In genomic region chr1:174971902-174972301, GRCh38 we compare ENCODE assay signal across 12 cellular contexts. TPM values are rescaled to one million over a fixed set of nuclear protein-coding genes. Genes with fewer than 3 reads are reported as not detected.
A peak's percentile ranks its signal among the peaks of the same experiment; 100 is the strongest.
DNase-seq lines count a peak whose midpoint lies in the region; ATAC-seq, FAIRE-seq and TF ChIP-seq lines count a peak whose summit lies in the region.
"Had no signal": no experiment of that assay in that cellular context is flagged by ENCODE, and none has a peak within 500 bp of the region (broad histone marks: within the 10 kb centered on the region; RNA-seq: fewer than 3 reads in every experiment).

No MANE protein-coding gene starts in this region.

- DNase-seq in CD8-positive, alpha-beta T cell = no peak
- peak; percentile 75 for DNase-seq in MM.1S
- DNase-seq in dorsolateral prefrontal cortex = no peak
- DNase-seq in pons (ENCODE audit: low spot score) = peak; percentile 62
- DNase-seq in kidney = no peak
- DNase-seq in ureter (ENCODE audit: low spot score) = no peak
- no peak for DNase-seq in UCSD-AML1 (lab: John Stamatoyannopoulos, UW; ENCODE audit: unreplicated experiment)
- DNase-seq: midbrain, NCI-H2081 treated with DMSO at 0.1 percent for 48 hours, ovary had no signal

- intact Hi-C loops in CD8-positive, alpha-beta T cell (cut with DNase I, micrococcal nuclease) = no loop called here
- intact Hi-C loops in dorsolateral prefrontal cortex (cut with DNase I) (loop anchor here in 1 of 2 donors (10.0 kb wide), 1 partner anchor 97 kb away; no protein-coding TSS in a partner anchor), kidney (cut with DNase I) (no loop called here)

- H3K79me2 ChIP-seq in MM.1S (ENCODE audit: low read length) = no peaks in the 10 kb centered on the region

- peak overlapping the region; percentile 24 for H3K4me3 Mint-ChIP-seq in CD8-positive, alpha-beta T cell

- CTCF ChIA-PET in CD8-positive, alpha-beta T cell (lab: Charles Lee) = interaction anchor here (1.7 to 8.2 kb wide), 2 partner anchors 13 to 22 kb away, joined by 4 to 61 read pairs; no protein-coding TSS in a partner anchor

- H3K4me1 ChIP-seq in CD8-positive, alpha-beta T cell (ENCODE audit: insufficient read depth, low read length) = peaks cover 44% of the 10 kb centered on the region
- H3K4me1 ChIP-seq in MM.1S (ENCODE audit: low read length) (peaks cover 56% of the 10 kb centered on the region), kidney (ENCODE audit: control insufficient read depth in 1 of 2, insufficient read depth in 1 of 2, low read depth in 1 of 2, low read length in 2 of 2) (peaks cover 0 to 6% of the 10 kb centered on the region in 2 donors)

- no peaks in the 10 kb centered on the region for H3K9me2 ChIP-seq in MM.1S (replicated peaks; ENCODE audit: insufficient read depth, low read length)

- peak overlapping the region; percentile 41 for H3K27ac Mint-ChIP-seq in CD8-positive, alpha-beta T cell

- no peaks in the 10 kb centered on the region for H4K20me1 ChIP-seq in MM.1S (ENCODE audit: insufficient read depth, low read length)

- no peak overlapping the region for H3K27ac ChIP-seq in CD8-positive, alpha-beta T cell (ENCODE audit: low read depth, low read length)
- peak overlapping the region; percentile 54 for H3K27ac ChIP-seq in MM.1S (ENCODE audit: low read length)
- H3K27ac ChIP-seq in dorsolateral prefrontal cortex = peak overlapping the region in 33 of 59 donors; percentile 1 to 72 (median 45)
- H3K27ac ChIP-seq in kidney (ENCODE audit: low read depth in 2 of 2, low read length in 2 of 2) = no peak overlapping the region
- H3K27ac ChIP-seq: cardiac muscle cell, ovary had no signal

- no peaks in the 10 kb centered on the region for H3K27me3 Mint-ChIP-seq in CD8-positive, alpha-beta T cell (ENCODE audit: low read depth)

- H3K36me3 Mint-ChIP-seq in CD8-positive, alpha-beta T cell = peaks cover 37% of the 10 kb centered on the region

- H3K9ac ChIP-seq in MM.1S (ENCODE audit: low read length) (peak overlapping the region; percentile 16; the same call in 1 of the 2 replicates), kidney (ENCODE audit: low read length in 2 of 2) (no peak overlapping the region)

- POLR2A ChIA-PET in CD8-positive, alpha-beta T cell (lab: Charles Lee) = interaction anchor here (0.9 to 10.8 kb wide), 2 partner anchors 14 to 27 kb away, joined by 4 to 167 read pairs; partner anchors contain the start of gene CACYBP

- 0 out of 2 replicates have a peak overlapping the region, but pooled peaks have one; percentile 3 for H2AFZ ChIP-seq in MM.1S (ENCODE audit: low read length)

- peak overlapping the region; percentile 59 for H3K4me2 ChIP-seq in MM.1S (ENCODE audit: low read depth, low read length)

- H3F3A ChIP-seq in MM.1S (ENCODE audit: insufficient read depth, low read length) = peaks cover 48% of the 10 kb centered on the region

- ATAC-seq in CD8-positive, alpha-beta T cell = no peak
- ATAC-seq: activated naive CD4-positive, alpha-beta T cell treated with anti-CD3 and anti-CD28 coated beads, Interleukin-2, amount 50 U/mL, for 72 hours had no signal

- TF ChIP-seq CTCF in CD8-positive, alpha-beta T cell (IDR thresholded peaks at IDR 0.05) = no peak
- peak; percentile 3; the same call in 1 of the 2 replicates for TF ChIP-seq CTCF in MM.1S (IDR thresholded peaks at IDR 0.05; ENCODE audit: low read length)
- no peak for TF ChIP-seq CTCF in dorsolateral prefrontal cortex (IDR thresholded peaks at IDR 0.05 in 54 of 56, conservative IDR thresholded peaks at IDR 0.05 in 2 of 56; ENCODE audit: low read depth in 1 of 56, partially characterized antibody in 56 of 56)
- no peak for TF ChIP-seq CTCF in kidney (IDR thresholded peaks at IDR 0.05; ENCODE audit: borderline replicate concordance, extremely low read depth, insufficient read depth)

- H3K4me1 Mint-ChIP-seq in CD8-positive, alpha-beta T cell (ENCODE audit: low read depth) = peaks cover 73% of the 10 kb centered on the region

- H3K36me3 ChIP-seq in CD8-positive, alpha-beta T cell (ENCODE audit: insufficient read depth, low read length) = no peaks in the 10 kb centered on the region
- H3K36me3 ChIP-seq in MM.1S (replicated peaks; ENCODE audit: insufficient read depth, low read length) (no peaks in the 10 kb centered on the region), kidney (ENCODE audit: control insufficient read depth in 1 of 2, insufficient read depth in 2 of 2, low read length in 2 of 2) (peaks cover 0 to 2% of the 10 kb centered on the region in 2 donors)
- H3K36me3 ChIP-seq: cardiac muscle cell, ovary had no signal

- H3K9me3 Mint-ChIP-seq in CD8-positive, alpha-beta T cell = no peaks in the 10 kb centered on the region
- H3K9me3 Mint-ChIP-seq: activated naive CD4-positive, alpha-beta T cell treated with anti-CD3 and anti-CD28 coated beads, Interleukin-2, amount 50 U/mL, for 72 hours had no signal

- no peak for FAIRE-seq in kidney (lab: Jason Lieb, UNC)

- H3K9me3 ChIP-seq in CD8-positive, alpha-beta T cell (ENCODE audit: low read length) = no peaks in the 10 kb centered on the region
- no peaks in the 10 kb centered on the region for H3K9me3 ChIP-seq in MM.1S (replicated peaks; ENCODE audit: insufficient read depth, low read length)
- no peaks in the 10 kb centered on the region for H3K9me3 ChIP-seq in kidney (ENCODE audit: control insufficient read depth in 1 of 2, low read length in 2 of 2)
- H3K9me3 ChIP-seq: ovary had no signal

- H3K27me3 ChIP-seq in CD8-positive, alpha-beta T cell (ENCODE audit: insufficient read depth, low read length) = no peaks in the 10 kb centered on the region
- H3K27me3 ChIP-seq in MM.1S (replicated peaks; ENCODE audit: insufficient read depth, low read length) (no peaks in the 10 kb centered on the region), dorsolateral prefrontal cortex (no peaks in the 10 kb centered on the region)
- H3K27me3 ChIP-seq: cardiac muscle cell, ovary had no signal

- no peak overlapping the region for H3K4me3 ChIP-seq in CD8-positive, alpha-beta T cell (ENCODE audit: low read depth, low read length)
- peak overlapping the region; percentile 11 for H3K4me3 ChIP-seq in MM.1S (ENCODE audit: low read length)
- H3K4me3 ChIP-seq in dorsolateral prefrontal cortex = no peak overlapping the region
- H3K4me3 ChIP-seq in kidney (ENCODE audit: low read length in 2 of 2) = no peak overlapping the region
- H3K4me3 ChIP-seq: cardiac muscle cell, ovary had no signal

RNA-seq across cellular contexts. Expression of gene CACYBP, which starts 27.8 kb away (rescaled TPM):
- 100 to 1,000 TPM; 105 to 122 TPM for total RNA-seq in CD8-positive, alpha-beta T cell
- total RNA-seq in dorsolateral prefrontal cortex (100 to 1,000 TPM in 118 of 120 experiments, 10 to 100 TPM in 2; 71.5 to 387 (median 202) TPM), kidney (49.7 TPM), ureter (54.1 TPM)
- polyA plus RNA-seq in kidney (ENCODE audit: insufficient read depth, low read depth, low replicate concordance) = 97.4 TPM

RNA-seq across cellular contexts. Expression of gene MRPS14, which starts 51.3 kb away (rescaled TPM):
- total RNA-seq in CD8-positive, alpha-beta T cell = 1 to 10 TPM; 6.8 to 7.3 TPM
- total RNA-seq in dorsolateral prefrontal cortex (10 to 100 TPM; 23.2 to 47.2 (median 33.2) TPM), kidney (35.7 TPM), ureter (39.8 TPM)
- polyA plus RNA-seq in kidney (ENCODE audit: insufficient read depth, low read depth, low replicate concordance) = 48.0 TPM

Comparison
In these comparisons a context has a peak if more than half of its experiments do, and no peak if none do; other contexts are left out.
1. DNase-seq: peak in MM.1S (single experiment) and pons (single experiment); none in CD8-positive, alpha-beta T cell (0 of 7), dorsolateral prefrontal cortex (0 of 10), kidney (single experiment), ureter (single experiment) and UCSD-AML1 (single experiment).
2. H3K27ac ChIP-seq: peak in MM.1S (single experiment) and dorsolateral prefrontal cortex (33 of 59); none in CD8-positive, alpha-beta T cell (single experiment) and kidney (0 of 2).